Comparison of ENCODE assay signal across 14 cellular contexts in the genomic region with DNA sequence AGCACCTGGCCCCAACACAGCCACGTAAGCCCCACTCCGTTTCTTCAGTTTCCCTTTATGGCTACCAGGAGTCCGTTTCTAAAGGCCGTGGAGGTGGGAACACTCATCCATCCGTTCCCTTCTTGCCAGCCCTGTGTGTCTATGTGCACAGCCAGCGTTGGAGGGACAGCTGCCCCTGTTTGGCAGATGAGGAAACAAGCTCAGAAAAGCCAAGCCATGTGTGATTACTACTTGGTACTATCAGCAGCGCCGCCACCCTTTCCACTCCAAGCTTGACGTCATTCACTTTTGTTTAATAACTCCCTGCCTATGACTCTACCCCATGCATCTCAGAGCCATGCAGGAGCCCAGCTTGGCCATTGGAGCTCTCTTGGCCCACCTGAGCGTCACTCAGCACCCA. TPM values are rescaled to one million over a fixed set of nuclear protein-coding genes. Genes with fewer than 3 reads are reported as not detected.
DNase-seq lines count a peak whose midpoint lies in the region; ATAC-seq, FAIRE-seq and TF ChIP-seq lines count a peak whose summit lies in the region.
"Had no signal": no experiment of that assay in that cellular context is flagged by ENCODE, and none has a peak within 500 bp of the region (broad histone marks: within the 10 kb centered on the region; RNA-seq: fewer than 3 reads in every experiment).

No MANE protein-coding gene starts in this region.

- H3K36me3 ChIP-seq in K562 (ENCODE audit: control insufficient read depth, insufficient read depth, low read length), result peaks cover 62% of the 10 kb centered on the region

- CTCF ChIA-PET in activated CD4-positive, alpha-beta T cell treated with anti-CD3 and anti-CD28 coated beads for 36 hours (lab: Charles Lee), result interaction anchor here (0.7 to 1.5 kb wide), 4 partner anchors 10 to 395 kb away, joined by 3 to 6 read pairs (median 3); no protein-coding TSS in a partner anchor
- CTCF ChIA-PET in K562 (lab: Yijun Ruan, JAX; ENCODE audit: low intra/inter-chr PET ratio), result no interaction called here

- WGBS in K562 (ENCODE audit: insufficient coverage, low coverage, missing lambda C conversion rate), result 91% methylated on average over 10 of the region's 10 CpGs

- H3K4me1 Mint-ChIP-seq in activated CD4-positive, alpha-beta T cell treated with anti-CD3 and anti-CD28 coated beads for 36 hours, result peaks cover 19% of the 10 kb centered on the region

- no TSS peak for BruUV-seq in K562 (replicated peaks; lab: Mats Ljungman, UMichigan)

- H3K4me2 ChIP-seq in K562 (ENCODE audit: insufficient read depth, low read length), result peak overlapping the region; percentile 94; the same call in 1 of the 2 replicates

- H3K36me3 Mint-ChIP-seq in activated CD4-positive, alpha-beta T cell treated with anti-CD3 and anti-CD28 coated beads for 36 hours (ENCODE audit: low read depth), result peaks cover 53% of the 10 kb centered on the region

- H3K27ac Mint-ChIP-seq in activated CD4-positive, alpha-beta T cell treated with anti-CD3 and anti-CD28 coated beads for 36 hours, result peak overlapping the region; percentile 93

- H3K9me3 Mint-ChIP-seq in activated CD4-positive, alpha-beta T cell treated with anti-CD3 and anti-CD28 coated beads for 36 hours (ENCODE audit: low read depth), result no peaks in the 10 kb centered on the region

- no peak for FAIRE-seq in K562 (lab: Jason Lieb, UNC)
- FAIRE-seq: A204.1, keratinocyte, TTC549 had no signal

- H3K4me1 ChIP-seq in K562 (replicated peaks in 1 of 2; ENCODE audit: control insufficient read depth in 2 of 2, insufficient read depth in 2 of 2, low read length in 2 of 2), result peaks cover 14 to 42% of the 10 kb centered on the region in 2 experiments

- H3K9ac ChIP-seq in K562 (ENCODE audit: insufficient read depth in 1 of 2, low read depth in 2 of 2, low read length in 2 of 2), result peak overlapping the region; percentile 21 to 90; a peak in 2 of 4 replicates

- H3K27ac ChIP-seq in K562 (ENCODE audit: extremely low read depth, low read depth, low read length), result 0 out of 3 replicates have a peak overlapping the region, but pooled peaks have one; percentile 92

- H3K79me2 ChIP-seq in K562 (ENCODE audit: control insufficient read depth, insufficient read depth, low read length), result peaks cover 59% of the 10 kb centered on the region

- H3K4me3 Mint-ChIP-seq in activated CD4-positive, alpha-beta T cell treated with anti-CD3 and anti-CD28 coated beads for 36 hours, result no peak overlapping the region

- TF ChIP-seq CTCF in K562 (IDR thresholded peaks at IDR 0.05 in 2 of 3, conservative IDR thresholded peaks at IDR 0.05 in 1 of 3; ENCODE audit: insufficient read depth in 2 of 3, low read depth in 1 of 3, low read length in 3 of 3), result no peak

- no peak overlapping the region for H3K4me3 ChIP-seq in K562

- POLR2A ChIA-PET in activated CD4-positive, alpha-beta T cell treated with anti-CD3 and anti-CD28 coated beads for 36 hours (lab: Charles Lee), result interaction anchor here (0.6 kb wide), 1 partner anchor 229 kb away, joined by 9 read pairs; no protein-coding TSS in a partner anchor
- POLR2A ChIA-PET in K562 (lab: Yijun Ruan, JAX), result interaction anchor here (0.9 to 3.3 kb wide), 8 partner anchors 7 to 32 kb away, joined by 3 to 18 read pairs (median 5); no protein-coding TSS in a partner anchor

- ATAC-seq in activated CD4-positive, alpha-beta T cell treated with anti-CD3 and anti-CD28 coated beads for 36 hours, result no peak
- ATAC-seq in K562, result no peak
- no peak for ATAC-seq in GM19324 (IDR thresholded peaks at IDR 0.05; ENCODE audit: low FRiP score, unreplicated experiment)

- H3K27me3 ChIP-seq in K562 (ENCODE audit: control insufficient read depth in 2 of 2, insufficient read depth in 2 of 2, low read length in 2 of 2), result no peaks in the 10 kb centered on the region

- no peak for DNase-seq in activated CD4-positive, alpha-beta T cell treated with anti-CD3 and anti-CD28 coated beads for 36 hours
- DNase-seq in activated CD4-positive, alpha-beta T cell treated with anti-CD3 and anti-CD28 coated beads for 48 hours, result no peak
- DNase-seq in NCI-H446 treated with DMSO at 0.1 percent for 48 hours (lab: John Stamatoyannopoulos, UW) (peak; percentile 82), K562 (ENCODE audit: extremely low read depth in 1 of 4, low spot score in 3 of 4) (no peak), posterior vena cava (ENCODE audit: low spot score) (peak; percentile 40), UCSD-AML1 (lab: John Stamatoyannopoulos, UW; ENCODE audit: unreplicated experiment) (no peak)
- no peak for DNase-seq in effector CD8-positive, alpha-beta T cell (lab: John Stamatoyannopoulos, UW)
- DNase-seq: midbrain, NCI-H1105 treated with DMSO at 0.1 percent for 48 hours, NCI-H345 had no signal

- H3K27me3 Mint-ChIP-seq in activated CD4-positive, alpha-beta T cell treated with anti-CD3 and anti-CD28 coated beads for 36 hours, result no peaks in the 10 kb centered on the region

- no peak overlapping the region for H2AFZ ChIP-seq in K562 (ENCODE audit: low read depth, low read length)

- no peak for TF ChIP-seq POLR2A in K562 (conservative IDR thresholded peaks at IDR 0.05)

- TF ChIP-seq RAD21 in K562 (CRISPR knock-in tag; conservative IDR thresholded peaks at IDR 0.05 in 1 of 2, IDR thresholded peaks at IDR 0.05 in 1 of 2), result no peak

- no peaks in the 10 kb centered on the region for H3K9me3 ChIP-seq in K562 (replicated peaks; ENCODE audit: control insufficient read depth, insufficient read depth, low read depth, low read length)

- no peaks in the 10 kb centered on the region for H3K9me1 ChIP-seq in K562 (ENCODE audit: control insufficient read depth, insufficient read depth, low read length)

- in situ Hi-C loops in K562 (cut with MboI), result no loop called here

- TF ChIP-seq EP300 in K562 (IDR thresholded peaks at IDR 0.05; ENCODE audit: low read length), result no peak

- peaks cover 13% of the 10 kb centered on the region; the same call in 1 of the 2 replicates for H4K20me1 ChIP-seq in K562 (replicated peaks; ENCODE audit: control insufficient read depth, insufficient read depth, low read length)

- intact Hi-C loops in activated CD4-positive, alpha-beta T cell treated with anti-CD3 and anti-CD28 coated beads for 36 hours (cut with DNase I, micrococcal nuclease), result loop anchor here in 1 of 2 experiments (10.0 kb wide), 1 partner anchor 770 kb away; the partner anchor contains the start of gene TUT4
- intact Hi-C loops in K562 (cut with micrococcal nuclease), result no loop called here
- intact Hi-C loops in posterior vena cava (cut with DNase I), result no loop called here

TF ChIP-seq in K562, 482 proteins besides CTCF, POLR2A, EP300 and RAD21 (continues in another document):
- TF ChIP-seq BDP1 (IDR thresholded peaks at IDR 0.05; ENCODE audit: insufficient read depth, insufficient read length) (no peak), TEAD1 (CRISPR knock-in tag; IDR thresholded peaks at IDR 0.05) (0 out of 4 replicates have a peak, but pooled peaks of 1 of the 2 experiments have one; percentile 28), RBFOX2 (IDR thresholded peaks at IDR 0.05; ENCODE audit: low read depth, low read length) (0 out of 2 replicates have a peak, but pooled peaks have one; percentile 46), TEAD4 (IDR thresholded peaks at IDR 0.05; ENCODE audit: low read length) (no peak), TEAD4 (CRISPR knock-in tag; IDR thresholded peaks at IDR 0.05; ENCODE audit: borderline replicate concordance) (no peak), USF1 (CRISPR knock-in tag; IDR thresholded peaks at IDR 0.05) (peak; percentile 14; the same call in 1 of the 2 replicates), RAD51 (IDR thresholded peaks at IDR 0.05; ENCODE audit: borderline replicate concordance, low read depth) (no peak), ZNF121 (CRISPR knock-in tag; conservative IDR thresholded peaks at IDR 0.05) (no peak), ZNF717 (CRISPR knock-in tag; IDR thresholded peaks at IDR 0.05) (no peak), MAZ (CRISPR knock-in tag; conservative IDR thresholded peaks at IDR 0.05 in 1 of 2, IDR thresholded peaks at IDR 0.05 in 1 of 2) (no peak), DPF2 (IDR thresholded peaks at IDR 0.05) (no peak), ZC3H4 (CRISPR knock-in tag; IDR thresholded peaks at IDR 0.05; ENCODE audit: borderline replicate concordance) (0 out of 2 replicates have a peak, but pooled peaks have one; percentile 36)
- TF ChIP-seq, protein P1, sequence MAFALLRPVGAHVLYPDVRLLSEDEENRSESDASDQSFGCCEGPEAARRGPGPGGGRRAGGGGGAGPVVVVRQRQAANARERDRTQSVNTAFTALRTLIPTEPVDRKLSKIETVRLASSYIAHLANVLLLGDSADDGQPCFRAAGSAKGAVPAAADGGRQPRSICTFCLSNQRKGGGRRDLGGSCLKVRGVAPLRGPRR (CRISPR knock-in tag; IDR thresholded peaks at IDR 0.05), result no peak

RNA-seq across cellular contexts. Expression of gene LRP8, which starts 3.5 kb away (rescaled TPM):
- total RNA-seq in activated CD4-positive, alpha-beta T cell treated with anti-CD3 and anti-CD28 coated beads for 36 hours, result 10 to 100 TPM; 40.6 to 46.5 TPM
- total RNA-seq in K562 (2011; cell fraction: chromatin; rRNA removed; ENCODE audit: low replicate concordance), result 204 and 345 TPM in 2 replicates
- total RNA-seq in K562 (2011; cell fraction: nucleolus; rRNA removed), result 194 and 216 TPM in 2 replicates
- total RNA-seq in K562 (2011; cell fraction: nucleoplasm; rRNA removed), result 168 and 198 TPM in 2 replicates
- total RNA-seq in K562 (2014; rRNA removed), result 24.2 and 27.6 TPM in 2 replicates
- total RNA-seq in K562 (2014; rRNA removed; fragmentation: Illumina TruSeq; extraction: Trizol), result 27.5 and 29.1 TPM in 2 replicates
- 35.3 and 35.9 TPM in 2 replicates for total RNA-seq in K562 (2015; rRNA removed; fragmentation: Illumina TruSeq; extraction: Trizol)
- 34.3 and 42.7 TPM in 2 replicates for total RNA-seq in K562 (2021)
- polyA plus RNA-seq in K562 (2011; rRNA removed), result 56.1 and 81.1 TPM in 2 replicates
- polyA plus RNA-seq in K562 (2011; cell fraction: cytosol; rRNA removed), result 51.8 and 56.8 TPM in 2 replicates
- polyA plus RNA-seq in K562 (2011; cell fraction: nucleus; rRNA removed), result 300 and 376 TPM in 2 replicates
- 19.3 and 23.5 TPM in 2 replicates for polyA plus RNA-seq in K562 (2012)
- 41.4 and 44.4 TPM in 2 replicates for polyA plus RNA-seq in K562 (2014; fragmentation: Illumina TruSeq; extraction: Trizol)
- polyA plus RNA-seq in K562 (2014; fragmentation: Nextera tagmentation; extraction: Ambion mirVana), result 1 to 10 TPM; 7.1 to 8.8 TPM
- polyA plus RNA-seq in K562 (2014; rRNA removed), result 31.3 and 35.3 TPM in 2 replicates
- polyA minus RNA-seq in K562 (2011; rRNA and poly(A)+ RNA removed), result 90.5 and 95.8 TPM in 2 replicates
- 33.8 and 37.6 TPM in 2 replicates for polyA minus RNA-seq in K562 (2011; cell fraction: cytosol; rRNA and poly(A)+ RNA removed)
- polyA minus RNA-seq in K562 (2011; cell fraction: nucleus; rRNA and poly(A)+ RNA removed), result 90.9 and 98.3 TPM in 2 replicates
- 1 to 10 TPM; 5.7 to 7.2 TPM for total RNA-seq in posterior vena cava

Comparison
In these comparisons a context has a peak if more than half of its experiments do, and no peak if none do; other contexts are left out.
1. DNase-seq: peak in NCI-H446 treated with DMSO at 0.1 percent for 48 hours (single experiment) and posterior vena cava (single experiment); none in activated CD4-positive, alpha-beta T cell treated with anti-CD3 and anti-CD28 coated beads for 36 hours (single experiment), activated CD4-positive, alpha-beta T cell treated with anti-CD3 and anti-CD28 coated beads for 48 hours (single experiment), K562 (0 of 4), effector CD8-positive, alpha-beta T cell (single experiment) and UCSD-AML1 (single experiment).